21 cellular contexts compared by ENCODE assay signal in genomic region chr19:35943542-35944301, GRCh38. TPM values are rescaled to one million over a fixed set of nuclear protein-coding genes. Genes with fewer than 3 reads are reported as not detected.
"Had no signal": no experiment of that assay in that cellular context is flagged by ENCODE, and none has a peak within 500 bp of the region (broad histone marks: within the 10 kb centered on the region; RNA-seq: fewer than 3 reads in every experiment).

No MANE protein-coding gene starts in this region.

- H3K4me1 ChIP-seq: colonic mucosa, left lung, thyroid gland had no signal

- ATAC-seq: left lung; stimulated activated naive B cell treated with anti-CD40 and anti-IgM and Interleukin-4, amounts not matched to agents 10 μg/mL and 1 μg/mL and 100 μg/mL, for 72 hours had no signal

- H3K4me3 ChIP-seq: colonic mucosa, left lung, spleen, thyroid gland had no signal

- H3K36me3 ChIP-seq: colonic mucosa, neutrophil had no signal

- H3K4me1 Mint-ChIP-seq: activated B cell treated with CpG ODN at 0.5 μM for 24 hours had no signal

- H3K9me3 Mint-ChIP-seq: activated B cell treated with CpG ODN at 0.5 μM for 24 hours; activated naive CD8-positive, alpha-beta T cell treated with anti-CD3 and anti-CD28 coated beads for 36 hours; memory B cell; stimulated activated naive B cell treated with anti-CD40 and anti-IgM and Interleukin-4, amounts not matched to agents 10 μg/mL and 1 μg/mL and 100 μg/mL, for 72 hours; T-helper 2 cell treated with Interferon-gamma antibody and Interleukin-4, amounts not matched to agents 5 μg/mL and 100 μg/mL, for 36 hours had no signal

- H3K36me3 Mint-ChIP-seq: activated naive CD8-positive, alpha-beta T cell treated with anti-CD3 and anti-CD28 coated beads for 36 hours; stimulated activated naive B cell treated with anti-CD40 and anti-IgM and Interleukin-4, amounts not matched to agents 10 μg/mL and 1 μg/mL and 100 μg/mL, for 72 hours had no signal

- H3K27ac Mint-ChIP-seq: activated B cell treated with CpG ODN at 0.5 μM for 24 hours; activated naive CD8-positive, alpha-beta T cell treated with anti-CD3 and anti-CD28 coated beads for 36 hours; memory B cell; stimulated activated naive B cell treated with anti-CD40 and anti-IgM and Interleukin-4, amounts not matched to agents 10 μg/mL and 1 μg/mL and 100 μg/mL, for 72 hours; T-helper 2 cell treated with Interferon-gamma antibody and Interleukin-4, amounts not matched to agents 5 μg/mL and 100 μg/mL, for 36 hours had no signal

- H3K27ac ChIP-seq: colonic mucosa, left lung, neutrophil, spleen, thyroid gland had no signal

- H3K9me3 ChIP-seq: colonic mucosa, left lung, neutrophil, spleen, thyroid gland had no signal

- DNase-seq: activated B cell treated with CpG ODN at 0.5 μM for 24 hours; activated CD4-positive, alpha-beta T cell treated with anti-CD3 and anti-CD28 coated beads for 48 hours; activated CD8-positive, alpha-beta memory T cell treated with anti-CD3 and anti-CD28 coated beads for 24 hours; activated naive CD4-positive, alpha-beta T cell; activated naive CD8-positive, alpha-beta T cell treated with anti-CD3 and anti-CD28 coated beads for 36 hours; amniotic stem cell; colonic mucosa; erythroblast; foreskin melanocyte; hypothalamus; spleen; stimulated activated CD4-positive, alpha-beta T cell treated with anti-CD3 and anti-CD28 coated beads, Interleukin-4, amount 100 ng/mL, for 4 hours; stimulated activated naive B cell treated with anti-CD40 and anti-IgM and Interleukin-4, amounts not matched to agents 10 μg/mL and 1 μg/mL and 100 μg/mL, for 72 hours; SW 1271; thyroid gland had no signal

- H3K27me3 Mint-ChIP-seq: activated naive CD8-positive, alpha-beta T cell treated with anti-CD3 and anti-CD28 coated beads for 36 hours had no signal

- H3K4me3 Mint-ChIP-seq: activated B cell treated with CpG ODN at 0.5 μM for 24 hours; activated naive CD8-positive, alpha-beta T cell treated with anti-CD3 and anti-CD28 coated beads for 36 hours; memory B cell; stimulated activated naive B cell treated with anti-CD40 and anti-IgM and Interleukin-4, amounts not matched to agents 10 μg/mL and 1 μg/mL and 100 μg/mL, for 72 hours; T-helper 2 cell treated with Interferon-gamma antibody and Interleukin-4, amounts not matched to agents 5 μg/mL and 100 μg/mL, for 36 hours had no signal

RNA-seq across cellular contexts. Expression of gene TYROBP, which starts 35.6 kb away (rescaled TPM):
- total RNA-seq: activated B cell treated with CpG ODN at 0.5 μM for 24 hours; activated naive CD8-positive, alpha-beta T cell treated with anti-CD3 and anti-CD28 coated beads for 36 hours; kidney epithelial cell; renal cortical epithelial cell had no signal

RNA-seq across cellular contexts. Expression of gene HCST, which starts 41.4 kb away (rescaled TPM):
- total RNA-seq: kidney epithelial cell, renal cortical epithelial cell had no signal
